Comparison of ENCODE assay signal across 22 cellular contexts in the genomic region with DNA sequence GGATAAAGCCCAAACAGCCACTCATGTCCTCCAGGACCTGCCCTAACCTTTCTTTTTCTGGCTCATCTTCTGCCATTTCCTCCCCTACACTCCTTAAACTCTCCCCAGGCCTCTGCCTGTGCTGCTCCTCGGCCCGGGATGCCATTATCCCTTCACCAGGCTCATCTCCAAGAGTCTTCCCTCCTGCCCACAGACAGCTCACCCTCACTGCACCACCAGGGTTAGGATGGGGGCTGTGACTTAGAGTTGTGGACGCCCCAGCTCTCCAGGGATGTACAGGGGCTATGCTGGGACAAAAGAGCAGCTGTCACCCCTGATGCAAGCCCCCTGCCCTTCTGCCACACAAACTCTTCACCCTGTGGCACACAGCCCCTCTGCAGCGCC. TPM values are rescaled to one million over a fixed set of nuclear protein-coding genes. Genes with fewer than 3 reads are reported as not detected.
"Had no signal": no experiment of that assay in that cellular context is flagged by ENCODE, and none has a peak within 500 bp of the region (broad histone marks: within the 10 kb centered on the region; RNA-seq: fewer than 3 reads in every experiment).

No MANE protein-coding gene starts in this region.

- ATAC-seq: activated CD8-positive, alpha-beta T cell treated with anti-CD3 and anti-CD28 coated beads for 36 hours; gastrocnemius medialis; naive thymus-derived CD4-positive, alpha-beta T cell had no signal

- H3K4me3 ChIP-seq: gastrocnemius medialis, lung, mucosa of descending colon, right atrium auricular region, SK-N-MC, stomach, testis, uterus had no signal

- H3K27ac ChIP-seq: gastrocnemius medialis, right atrium auricular region, SK-N-MC, stomach, testis, uterus had no signal

- H3K9me3 Mint-ChIP-seq: activated CD8-positive, alpha-beta T cell treated with anti-CD3 and anti-CD28 coated beads for 36 hours; activated naive CD8-positive, alpha-beta T cell treated with anti-CD3 and anti-CD28 coated beads, Interleukin-2, amount 10 ng/mL, durations not matched to agents 7 days and 5 days; naive thymus-derived CD4-positive, alpha-beta T cell had no signal

- H3K36me3 Mint-ChIP-seq: naive thymus-derived CD4-positive, alpha-beta T cell had no signal

- H3K27me3 Mint-ChIP-seq: activated CD8-positive, alpha-beta T cell treated with anti-CD3 and anti-CD28 coated beads for 36 hours; activated naive CD8-positive, alpha-beta T cell treated with anti-CD3 and anti-CD28 coated beads, Interleukin-2, amount 10 ng/mL, durations not matched to agents 7 days and 5 days; naive thymus-derived CD4-positive, alpha-beta T cell had no signal

- H3K36me3 ChIP-seq: gastrocnemius medialis, right atrium auricular region, uterus had no signal

- H3K27ac Mint-ChIP-seq: activated CD8-positive, alpha-beta T cell treated with anti-CD3 and anti-CD28 coated beads for 36 hours; endodermal cell had no signal

- H3K4me1 ChIP-seq: uterus had no signal

- H3K27me3 ChIP-seq: gastrocnemius medialis, right atrium auricular region, stomach, testis, uterus had no signal

- DNase-seq: activated CD4-positive, alpha-beta T cell treated with anti-CD3 and anti-CD28 coated beads for 1 hour; activated CD8-positive, alpha-beta memory T cell treated with anti-CD3 and anti-CD28 coated beads, Interleukin-2, amount 50 U/mL, for 4 hours; activated CD8-positive, alpha-beta T cell treated with anti-CD3 and anti-CD28 coated beads for 36 hours; activated gamma-delta T cell treated with Interleukin-2 at 50 U/mL for 16 hours; activated naive CD8-positive, alpha-beta T cell treated with anti-CD3 and anti-CD28 coated beads, Interleukin-2, amount 10 ng/mL, durations not matched to agents 7 days and 5 days; activated T-cell treated with anti-CD3 and anti-CD28 coated beads, Interleukin-2, amount 50 U/mL, for 48 hours; anterior cingulate cortex; cerebellar nuclear complex; dermis blood vessel endothelial cell; endodermal cell; gastrocnemius medialis; islet precursor cell; naive thymus-derived CD4-positive, alpha-beta T cell; nucleus accumbens; stimulated activated CD4-positive, alpha-beta T cell treated with anti-CD3 and anti-CD28 coated beads, Interleukin-2, amount 100 ng/mL, for 48 hours; stomach; uterus had no signal

- H3K4me3 Mint-ChIP-seq: endodermal cell had no signal

- H3K9me3 ChIP-seq: gastrocnemius medialis, mucosa of descending colon, right atrium auricular region, testis, uterus had no signal

RNA-seq across cellular contexts. Expression of gene TTC39A, which starts 32.0 kb away (rescaled TPM):
- total RNA-seq: activated naive CD8-positive, alpha-beta T cell treated with anti-CD3 and anti-CD28 coated beads, Interleukin-2, amount 10 ng/mL, durations not matched to agents 7 days and 5 days had no signal
- polyA plus RNA-seq: naive thymus-derived CD4-positive, alpha-beta T cell had no signal
